9 cellular contexts compared by ENCODE assay signal in genomic region chr15:101578443-101578894, GRCh38.
DNase-seq lines count a peak whose midpoint lies in the region; ATAC-seq and TF ChIP-seq lines count a peak whose summit lies in the region.
"Had no signal": no experiment of that assay in that cellular context is flagged by ENCODE, and none has a peak within 500 bp of the region (broad histone marks: within the 10 kb centered on the region; RNA-seq: fewer than 3 reads in every experiment).

No MANE protein-coding gene starts in this region.

- H3K36me3 Mint-ChIP-seq in effector memory CD8-positive, alpha-beta T cell (ENCODE audit: insufficient read depth) = no peaks in the 10 kb centered on the region

- H3K4me3 Mint-ChIP-seq in effector memory CD8-positive, alpha-beta T cell = no peak overlapping the region
- H3K4me3 Mint-ChIP-seq: B cell had no signal

- H3K4me1 Mint-ChIP-seq in effector memory CD8-positive, alpha-beta T cell (ENCODE audit: low read depth in 2 of 2) = no peaks in the 10 kb centered on the region
- H3K4me1 Mint-ChIP-seq: B cell had no signal

- no peaks in the 10 kb centered on the region for H3K9me3 Mint-ChIP-seq in effector memory CD8-positive, alpha-beta T cell

- H3K4me3 ChIP-seq in HL-60 (replicated peaks; ENCODE audit: insufficient read depth, low read length) = no peak overlapping the region

- TF ChIP-seq CTCF in HL-60 (IDR thresholded peaks at IDR 0.05; ENCODE audit: insufficient read depth, low read length) = peak; percentile 85

- no peak overlapping the region for H3K27ac Mint-ChIP-seq in effector memory CD8-positive, alpha-beta T cell
- H3K27ac Mint-ChIP-seq: B cell had no signal

- peak in 2 of 3 experiments; percentile 10 to 44 for DNase-seq in NCI-H1417 (lab: John Stamatoyannopoulos, UW)
- DNase-seq in NCI-H1417 treated with DMSO at 0.1 percent for 48 hours (lab: John Stamatoyannopoulos, UW) = no peak
- peak; percentile 30 to 76 for DNase-seq in HL-60 (ENCODE audit: low read depth in 1 of 2, low spot score in 1 of 2)
- DNase-seq in left kidney (ENCODE audit: low read depth, low spot score) = peak; percentile 50
- DNase-seq in NCI-H1436 treated with DMSO at 0.1 percent for 48 hours (lab: John Stamatoyannopoulos, UW) = no peak
- DNase-seq in effector memory CD8-positive, alpha-beta T cell = no peak

- ATAC-seq in GM19397 (IDR thresholded peaks at IDR 0.05; ENCODE audit: unreplicated experiment) = no peak
- no peak for ATAC-seq in effector memory CD8-positive, alpha-beta T cell (replicated peaks)

- H3K27ac ChIP-seq in HL-60 (replicated peaks) (no peak overlapping the region), angular gyrus (ENCODE audit: low read depth, low read length) (peak overlapping the region; percentile 10)

- peaks cover 59 to 81% of the 10 kb centered on the region in 2 donors for H3K27me3 Mint-ChIP-seq in effector memory CD8-positive, alpha-beta T cell

- H3K27me3 ChIP-seq in HL-60 (ENCODE audit: insufficient read depth, poor library complexity, severe bottlenecking) = no peaks in the 10 kb centered on the region

Comparison
In these comparisons a context has a peak if more than half of its experiments do, and no peak if none do; other contexts are left out.
1. DNase-seq: peak in NCI-H1417 (2 of 3), HL-60 (2 of 2) and left kidney (single experiment); none in NCI-H1417 treated with DMSO at 0.1 percent for 48 hours (single experiment), NCI-H1436 treated with DMSO at 0.1 percent for 48 hours (single experiment) and effector memory CD8-positive, alpha-beta T cell (0 of 3).